2 cellular contexts compared by ENCODE assay signal in the genomic region with DNA sequence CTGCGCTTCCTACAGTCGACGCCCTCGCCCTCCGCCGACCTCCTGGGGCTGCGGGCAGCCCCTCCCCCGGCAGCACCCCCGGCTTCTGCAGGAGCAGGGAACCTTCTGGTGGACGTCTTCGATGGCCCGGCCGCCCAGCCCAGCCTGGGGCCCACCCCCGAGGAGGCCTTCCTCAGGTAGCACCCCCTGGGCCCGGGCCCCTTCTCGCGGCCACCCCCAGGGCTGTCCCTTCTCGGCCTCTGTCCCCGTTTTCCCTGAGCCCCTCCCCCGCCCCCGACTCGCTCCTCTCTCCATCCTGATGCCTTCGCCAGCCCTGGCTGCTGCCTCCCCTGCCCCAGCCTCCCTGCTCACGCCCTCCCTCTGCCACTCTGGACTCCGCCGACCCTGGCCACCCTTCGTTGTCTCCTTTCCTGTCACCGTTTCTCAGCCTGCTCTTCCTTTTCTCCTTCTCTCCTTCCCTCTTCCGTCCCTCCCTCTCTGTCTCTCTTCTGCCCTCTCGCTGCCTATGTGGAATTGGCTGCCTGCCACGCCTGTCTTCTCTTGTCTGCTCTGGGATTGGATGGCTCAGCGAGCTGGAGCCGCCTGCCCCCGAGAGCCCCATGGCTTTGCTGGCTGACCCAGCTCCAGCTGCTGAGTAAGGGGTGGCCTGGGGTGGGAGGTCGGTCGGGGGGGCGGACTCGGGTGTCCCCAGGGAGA.
TF ChIP-seq lines count a peak whose summit lies in the region.

No MANE protein-coding gene starts in this region.

TF ChIP-seq in HCT116, 20 proteins besides CTCF, POLR2A, EP300 and RAD21:
- TF ChIP-seq, protein P1, sequence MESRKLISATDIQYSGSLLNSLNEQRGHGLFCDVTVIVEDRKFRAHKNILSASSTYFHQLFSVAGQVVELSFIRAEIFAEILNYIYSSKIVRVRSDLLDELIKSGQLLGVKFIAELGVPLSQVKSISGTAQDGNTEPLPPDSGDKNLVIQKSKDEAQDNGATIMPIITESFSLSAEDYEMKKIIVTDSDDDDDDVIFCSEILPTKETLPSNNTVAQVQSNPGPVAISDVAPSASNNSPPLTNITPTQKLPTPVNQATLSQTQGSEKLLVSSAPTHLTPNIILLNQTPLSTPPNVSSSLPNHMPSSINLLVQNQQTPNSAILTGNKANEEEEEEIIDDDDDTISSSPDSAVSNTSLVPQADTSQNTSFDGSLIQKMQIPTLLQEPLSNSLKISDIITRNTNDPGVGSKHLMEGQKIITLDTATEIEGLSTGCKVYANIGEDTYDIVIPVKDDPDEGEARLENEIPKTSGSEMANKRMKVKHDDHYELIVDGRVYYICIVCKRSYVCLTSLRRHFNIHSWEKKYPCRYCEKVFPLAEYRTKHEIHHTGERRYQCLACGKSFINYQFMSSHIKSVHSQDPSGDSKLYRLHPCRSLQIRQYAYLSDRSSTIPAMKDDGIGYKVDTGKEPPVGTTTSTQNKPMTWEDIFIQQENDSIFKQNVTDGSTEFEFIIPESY (IDR thresholded peaks at IDR 0.05; ENCODE audit: extremely low read depth, insufficient replicate concordance, low read length): no peak
- TF ChIP-seq, protein P2, sequence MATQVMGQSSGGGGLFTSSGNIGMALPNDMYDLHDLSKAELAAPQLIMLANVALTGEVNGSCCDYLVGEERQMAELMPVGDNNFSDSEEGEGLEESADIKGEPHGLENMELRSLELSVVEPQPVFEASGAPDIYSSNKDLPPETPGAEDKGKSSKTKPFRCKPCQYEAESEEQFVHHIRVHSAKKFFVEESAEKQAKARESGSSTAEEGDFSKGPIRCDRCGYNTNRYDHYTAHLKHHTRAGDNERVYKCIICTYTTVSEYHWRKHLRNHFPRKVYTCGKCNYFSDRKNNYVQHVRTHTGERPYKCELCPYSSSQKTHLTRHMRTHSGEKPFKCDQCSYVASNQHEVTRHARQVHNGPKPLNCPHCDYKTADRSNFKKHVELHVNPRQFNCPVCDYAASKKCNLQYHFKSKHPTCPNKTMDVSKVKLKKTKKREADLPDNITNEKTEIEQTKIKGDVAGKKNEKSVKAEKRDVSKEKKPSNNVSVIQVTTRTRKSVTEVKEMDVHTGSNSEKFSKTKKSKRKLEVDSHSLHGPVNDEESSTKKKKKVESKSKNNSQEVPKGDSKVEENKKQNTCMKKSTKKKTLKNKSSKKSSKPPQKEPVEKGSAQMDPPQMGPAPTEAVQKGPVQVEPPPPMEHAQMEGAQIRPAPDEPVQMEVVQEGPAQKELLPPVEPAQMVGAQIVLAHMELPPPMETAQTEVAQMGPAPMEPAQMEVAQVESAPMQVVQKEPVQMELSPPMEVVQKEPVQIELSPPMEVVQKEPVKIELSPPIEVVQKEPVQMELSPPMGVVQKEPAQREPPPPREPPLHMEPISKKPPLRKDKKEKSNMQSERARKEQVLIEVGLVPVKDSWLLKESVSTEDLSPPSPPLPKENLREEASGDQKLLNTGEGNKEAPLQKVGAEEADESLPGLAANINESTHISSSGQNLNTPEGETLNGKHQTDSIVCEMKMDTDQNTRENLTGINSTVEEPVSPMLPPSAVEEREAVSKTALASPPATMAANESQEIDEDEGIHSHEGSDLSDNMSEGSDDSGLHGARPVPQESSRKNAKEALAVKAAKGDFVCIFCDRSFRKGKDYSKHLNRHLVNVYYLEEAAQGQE (IDR thresholded peaks at IDR 0.05; ENCODE audit: low read depth): no peak
- TF ChIP-seq EZH2 (IDR thresholded peaks at IDR 0.05): no peak
- no peak for TF ChIP-seq POLR2AphosphoS5 (IDR thresholded peaks at IDR 0.05; ENCODE audit: low read depth, low read length)
- TF ChIP-seq CBX3 (IDR thresholded peaks at IDR 0.05; ENCODE audit: low read depth): no peak
- no peak for TF ChIP-seq ELF1 (IDR thresholded peaks at IDR 0.05; ENCODE audit: borderline replicate concordance, low read depth)
- no peak for TF ChIP-seq ZNF274 (IDR thresholded peaks at IDR 0.05; ENCODE audit: low read depth, low read length)
- no peak for TF ChIP-seq SIN3A (IDR thresholded peaks at IDR 0.05; ENCODE audit: low read depth)
- no peak for TF ChIP-seq JUND (IDR thresholded peaks at IDR 0.05)
- TF ChIP-seq EZH2phosphoT487 (IDR thresholded peaks at IDR 0.05; ENCODE audit: borderline replicate concordance): no peak

TF ChIP-seq in SK-N-SH, 30 proteins besides CTCF, POLR2A, EP300 and RAD21:
- TF ChIP-seq, protein P3, sequence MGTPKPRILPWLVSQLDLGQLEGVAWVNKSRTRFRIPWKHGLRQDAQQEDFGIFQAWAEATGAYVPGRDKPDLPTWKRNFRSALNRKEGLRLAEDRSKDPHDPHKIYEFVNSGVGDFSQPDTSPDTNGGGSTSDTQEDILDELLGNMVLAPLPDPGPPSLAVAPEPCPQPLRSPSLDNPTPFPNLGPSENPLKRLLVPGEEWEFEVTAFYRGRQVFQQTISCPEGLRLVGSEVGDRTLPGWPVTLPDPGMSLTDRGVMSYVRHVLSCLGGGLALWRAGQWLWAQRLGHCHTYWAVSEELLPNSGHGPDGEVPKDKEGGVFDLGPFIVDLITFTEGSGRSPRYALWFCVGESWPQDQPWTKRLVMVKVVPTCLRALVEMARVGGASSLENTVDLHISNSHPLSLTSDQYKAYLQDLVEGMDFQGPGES (IDR thresholded peaks at IDR 0.05; ENCODE audit: low read depth, low read length): peak; percentile 66; the same call in 1 of the 2 replicates
- no peak for TF ChIP-seq GABPA (IDR thresholded peaks at IDR 0.05; ENCODE audit: low read depth)
- TF ChIP-seq, protein P4, sequence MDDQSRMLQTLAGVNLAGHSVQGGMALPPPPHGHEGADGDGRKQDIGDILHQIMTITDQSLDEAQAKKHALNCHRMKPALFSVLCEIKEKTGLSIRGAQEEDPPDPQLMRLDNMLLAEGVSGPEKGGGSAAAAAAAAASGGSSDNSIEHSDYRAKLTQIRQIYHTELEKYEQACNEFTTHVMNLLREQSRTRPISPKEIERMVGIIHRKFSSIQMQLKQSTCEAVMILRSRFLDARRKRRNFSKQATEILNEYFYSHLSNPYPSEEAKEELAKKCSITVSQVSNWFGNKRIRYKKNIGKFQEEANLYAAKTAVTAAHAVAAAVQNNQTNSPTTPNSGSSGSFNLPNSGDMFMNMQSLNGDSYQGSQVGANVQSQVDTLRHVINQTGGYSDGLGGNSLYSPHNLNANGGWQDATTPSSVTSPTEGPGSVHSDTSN (IDR thresholded peaks at IDR 0.05): peak; percentile 99
- 0 out of 2 replicates have a peak, but pooled peaks have one; percentile 20 for TF ChIP-seq MXI1 (IDR thresholded peaks at IDR 0.05; ENCODE audit: low read depth, low read length)
- TF ChIP-seq SMC3 (IDR thresholded peaks at IDR 0.05; ENCODE audit: low read depth, low read length): no peak
- TF ChIP-seq CHD2 (IDR thresholded peaks at IDR 0.05; ENCODE audit: low read length, partially characterized antibody): peak; percentile 50
